Comparison of ENCODE assay signal across 8 cellular contexts in the genomic region with DNA sequence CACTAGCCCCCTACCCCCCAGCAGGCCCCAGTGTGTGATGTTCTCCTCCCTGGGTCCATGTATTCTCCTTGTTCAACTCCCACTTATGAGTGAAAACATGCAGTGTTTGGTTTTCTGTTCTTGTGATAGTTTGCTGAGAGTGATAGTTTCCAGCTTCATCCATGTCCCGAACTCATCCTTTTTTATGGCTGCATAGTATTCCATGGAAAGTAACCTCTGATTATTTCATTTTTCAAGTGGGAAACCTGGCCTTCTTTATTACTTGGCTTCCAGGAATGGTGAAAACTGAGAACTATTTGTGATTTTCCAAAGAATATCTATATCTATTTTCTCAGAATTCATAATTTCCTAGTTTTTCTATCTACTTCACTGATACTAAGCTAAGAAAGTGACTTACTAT.
"Had no signal": no experiment of that assay in that cellular context is flagged by ENCODE, and none has a peak within 500 bp of the region (broad histone marks: within the 10 kb centered on the region; RNA-seq: fewer than 3 reads in every experiment).

No MANE protein-coding gene starts in this region.

- ATAC-seq: GM12878 had no signal

- FAIRE-seq: G401.6, GM12878, GM12891, GM12892, GM18507, GM19239 had no signal

- DNase-seq: GDM1, GF-D8 had no signal

- H3K4me3 ChIP-seq: GM12878 had no signal
